Comparison of ENCODE assay signal across 2 cellular contexts in the genomic region with DNA sequence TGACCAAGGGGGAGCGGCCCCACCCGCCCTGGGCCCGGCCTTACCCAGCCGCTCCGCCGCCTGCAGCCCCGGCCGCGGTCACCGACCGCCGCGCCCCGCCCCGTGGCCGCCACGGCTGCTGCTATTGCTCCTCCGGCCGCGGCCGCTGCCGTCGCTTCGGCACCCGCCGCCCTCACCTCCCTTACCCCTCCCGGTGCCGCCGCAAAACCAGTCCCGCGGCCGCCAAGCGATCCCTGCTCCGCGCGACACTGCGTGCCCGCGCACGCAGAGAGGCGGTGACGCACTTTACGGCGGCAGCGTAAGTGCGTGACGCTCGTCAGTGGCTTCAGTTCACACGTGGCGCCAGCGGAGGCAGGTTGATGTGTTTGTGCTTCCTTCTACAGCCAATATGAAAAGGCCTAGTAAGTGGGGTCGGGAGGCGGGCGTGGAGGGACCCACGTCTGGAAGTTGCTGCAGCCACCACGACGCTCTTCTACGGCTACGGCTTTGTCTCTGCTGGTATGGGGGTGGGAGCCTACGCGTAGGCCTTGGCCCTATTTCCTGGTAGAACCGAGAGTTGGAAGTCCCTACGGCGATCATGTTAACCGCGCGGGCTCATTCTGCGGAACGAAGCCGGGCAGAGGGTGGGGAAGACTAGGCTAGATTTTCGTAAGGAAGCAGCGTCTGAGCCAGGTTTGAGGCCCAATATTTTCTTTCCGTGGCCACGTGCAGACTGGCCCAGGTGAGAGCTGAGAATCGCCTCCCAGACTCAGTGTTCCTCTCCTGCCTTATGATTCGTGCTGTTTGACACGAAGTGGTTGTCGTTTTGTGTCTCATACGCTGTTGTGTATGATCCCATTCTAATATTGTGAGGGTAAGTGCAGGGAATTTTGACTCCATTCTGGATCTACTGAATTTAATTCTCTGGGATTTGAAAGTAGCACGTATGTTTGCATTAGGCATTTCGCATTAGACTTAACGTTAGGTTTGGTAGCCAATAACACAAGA.
TF ChIP-seq lines count a peak whose summit lies in the region.

Gene GNL3 (plus strand): TSS at position 328 of the 987 bp plus-strand sequence. CDS start 61 bp downstream, at position 389.
Gene PBRM1 (minus strand): TSS at position 209 of the 987 bp plus-strand sequence.

TF ChIP-seq in HCT116, 20 proteins besides CTCF, POLR2A, EP300 and RAD21:
- TF ChIP-seq ZBTB33 (IDR thresholded peaks at IDR 0.05; ENCODE audit: extremely low read depth, insufficient replicate concordance, low read length) (peak; percentile 4), JUND (IDR thresholded peaks at IDR 0.05) (no peak; the same call in 1 of the 2 replicates), ZFX (IDR thresholded peaks at IDR 0.05) (peak; percentile 96), EGR1 (IDR thresholded peaks at IDR 0.05; ENCODE audit: low read depth) (no peak), ELF1 (IDR thresholded peaks at IDR 0.05; ENCODE audit: borderline replicate concordance, low read depth) (no peak), CEBPB (IDR thresholded peaks at IDR 0.05; ENCODE audit: low read depth) (no peak), POLR2AphosphoS5 (IDR thresholded peaks at IDR 0.05; ENCODE audit: low read depth, low read length) (peak; percentile 95), YY1 (IDR thresholded peaks at IDR 0.05; ENCODE audit: extremely low read depth, insufficient replicate concordance, low read depth, low read length) (peak; percentile 67), EZH2 (IDR thresholded peaks at IDR 0.05) (no peak), CBX3 (IDR thresholded peaks at IDR 0.05; ENCODE audit: low read depth) (0 out of 2 replicates have a peak, but pooled peaks have one; percentile 62), SIN3A (IDR thresholded peaks at IDR 0.05; ENCODE audit: low read depth) (peak; percentile 99), MAX (IDR thresholded peaks at IDR 0.05) (peak; percentile 100)
- TF ChIP-seq, protein P1, sequence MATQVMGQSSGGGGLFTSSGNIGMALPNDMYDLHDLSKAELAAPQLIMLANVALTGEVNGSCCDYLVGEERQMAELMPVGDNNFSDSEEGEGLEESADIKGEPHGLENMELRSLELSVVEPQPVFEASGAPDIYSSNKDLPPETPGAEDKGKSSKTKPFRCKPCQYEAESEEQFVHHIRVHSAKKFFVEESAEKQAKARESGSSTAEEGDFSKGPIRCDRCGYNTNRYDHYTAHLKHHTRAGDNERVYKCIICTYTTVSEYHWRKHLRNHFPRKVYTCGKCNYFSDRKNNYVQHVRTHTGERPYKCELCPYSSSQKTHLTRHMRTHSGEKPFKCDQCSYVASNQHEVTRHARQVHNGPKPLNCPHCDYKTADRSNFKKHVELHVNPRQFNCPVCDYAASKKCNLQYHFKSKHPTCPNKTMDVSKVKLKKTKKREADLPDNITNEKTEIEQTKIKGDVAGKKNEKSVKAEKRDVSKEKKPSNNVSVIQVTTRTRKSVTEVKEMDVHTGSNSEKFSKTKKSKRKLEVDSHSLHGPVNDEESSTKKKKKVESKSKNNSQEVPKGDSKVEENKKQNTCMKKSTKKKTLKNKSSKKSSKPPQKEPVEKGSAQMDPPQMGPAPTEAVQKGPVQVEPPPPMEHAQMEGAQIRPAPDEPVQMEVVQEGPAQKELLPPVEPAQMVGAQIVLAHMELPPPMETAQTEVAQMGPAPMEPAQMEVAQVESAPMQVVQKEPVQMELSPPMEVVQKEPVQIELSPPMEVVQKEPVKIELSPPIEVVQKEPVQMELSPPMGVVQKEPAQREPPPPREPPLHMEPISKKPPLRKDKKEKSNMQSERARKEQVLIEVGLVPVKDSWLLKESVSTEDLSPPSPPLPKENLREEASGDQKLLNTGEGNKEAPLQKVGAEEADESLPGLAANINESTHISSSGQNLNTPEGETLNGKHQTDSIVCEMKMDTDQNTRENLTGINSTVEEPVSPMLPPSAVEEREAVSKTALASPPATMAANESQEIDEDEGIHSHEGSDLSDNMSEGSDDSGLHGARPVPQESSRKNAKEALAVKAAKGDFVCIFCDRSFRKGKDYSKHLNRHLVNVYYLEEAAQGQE (IDR thresholded peaks at IDR 0.05; ENCODE audit: low read depth), result no peak
TF ChIP-seq in HCT116: peak in this region for 7.

TF ChIP-seq in SK-N-SH, 30 proteins besides CTCF, POLR2A, EP300 and RAD21:
- peak; percentile 61 for TF ChIP-seq NRF1 (IDR thresholded peaks at IDR 0.05; ENCODE audit: low read depth, low read length)
- peak; percentile 100 for TF ChIP-seq MXI1 (IDR thresholded peaks at IDR 0.05; ENCODE audit: low read depth, low read length)
- no peak for TF ChIP-seq NFIC (IDR thresholded peaks at IDR 0.05; ENCODE audit: borderline replicate concordance)
- peak; percentile 100 for TF ChIP-seq MAX (IDR thresholded peaks at IDR 0.05; ENCODE audit: low read depth)
- TF ChIP-seq, protein P1 (IDR thresholded peaks at IDR 0.05; ENCODE audit: low read depth, low read length), result peak; percentile 51; the same call in 1 of the 2 replicates
- peak; percentile 98 for TF ChIP-seq TAF1 (IDR thresholded peaks at IDR 0.05; ENCODE audit: borderline replicate concordance, low read depth, low read length)
- TF ChIP-seq ELF1 (IDR thresholded peaks at IDR 0.05), result 0 out of 2 replicates have a peak, but pooled peaks have one; percentile 45
- no peak for TF ChIP-seq GATA2 (CRISPR knock-in tag; IDR thresholded peaks at IDR 0.05)
- peak; percentile 99 for TF ChIP-seq SIN3A (IDR thresholded peaks at IDR 0.05; ENCODE audit: borderline replicate concordance, low read depth, low read length)
- TF ChIP-seq YY1 (IDR thresholded peaks at IDR 0.05; ENCODE audit: low read depth), result no peak
- TF ChIP-seq TCF12 (IDR thresholded peaks at IDR 0.05), result peak; percentile 17; the same call in 1 of the 2 replicates
- TF ChIP-seq MEF2A (IDR thresholded peaks at IDR 0.05; ENCODE audit: borderline replicate concordance, low read depth), result no peak
- peak; percentile 95 for TF ChIP-seq POLR2AphosphoS5 (IDR thresholded peaks at IDR 0.05; ENCODE audit: low read depth, low read length)
- TF ChIP-seq FOXJ3 (CRISPR knock-in tag; IDR thresholded peaks at IDR 0.05), result 0 out of 2 replicates have a peak, but pooled peaks have one; percentile 13
- peak; percentile 62; the same call in 1 of the 2 replicates for TF ChIP-seq USF1 (IDR thresholded peaks at IDR 0.05; ENCODE audit: borderline replicate concordance, low read depth)
- no peak for TF ChIP-seq RXRA (IDR thresholded peaks at IDR 0.05; ENCODE audit: borderline replicate concordance, low read depth)
- peak; percentile 58 for TF ChIP-seq CHD2 (IDR thresholded peaks at IDR 0.05; ENCODE audit: low read length, partially characterized antibody)
- TF ChIP-seq USF2 (IDR thresholded peaks at IDR 0.05; ENCODE audit: borderline replicate concordance, low read depth, low read length), result no peak
- 0 out of 2 replicates have a peak, but pooled peaks have one; percentile 38 for TF ChIP-seq ZBTB33 (IDR thresholded peaks at IDR 0.05; ENCODE audit: borderline replicate concordance, low read depth)
